8 cellular contexts compared by ENCODE assay signal in genomic region chr3:100492810-100493140, GRCh38. TPM values are rescaled to one million over a fixed set of nuclear protein-coding genes. Genes with fewer than 3 reads are reported as not detected.
A peak's percentile ranks its signal among the peaks of the same experiment; 100 is the strongest.
DNase-seq lines count a peak whose midpoint lies in the region; ATAC-seq, FAIRE-seq and TF ChIP-seq lines count a peak whose summit lies in the region.

No MANE protein-coding gene starts in this region.

- no peak overlapping the region for H3K27ac ChIP-seq in SU-DHL-6 (ENCODE audit: low read depth, low read length)
- H3K27ac ChIP-seq in gastroesophageal sphincter: peak overlapping the region; percentile 78 to 88 (median 83)
- peak overlapping the region; percentile 85 to 89 (median 88) for H3K27ac ChIP-seq in sigmoid colon

- TF ChIP-seq POLR2A in gastroesophageal sphincter (IDR thresholded peaks at IDR 0.05): no peak
- TF ChIP-seq POLR2A in sigmoid colon (IDR thresholded peaks at IDR 0.05): no peak

- H3K4me2 ChIP-seq in SU-DHL-6 (ENCODE audit: low read depth, low read length, poor library complexity, severe bottlenecking): peak overlapping the region; percentile 56

- no peaks in the 10 kb centered on the region for H3K9me2 ChIP-seq in SU-DHL-6 (replicated peaks; ENCODE audit: insufficient read depth, low read length)

- H3F3A ChIP-seq in SU-DHL-6 (ENCODE audit: insufficient read depth): no peaks in the 10 kb centered on the region

- H3K27me3 ChIP-seq in SU-DHL-6 (ENCODE audit: low read length): no peaks in the 10 kb centered on the region
- no peaks in the 10 kb centered on the region for H3K27me3 ChIP-seq in gastroesophageal sphincter
- H3K27me3 ChIP-seq in sigmoid colon: no peaks in the 10 kb centered on the region

- ATAC-seq in gastroesophageal sphincter: peak; percentile 13

- DNase-seq in GM19239 (ENCODE audit: insufficient read length, low spot score) (no peak), sigmoid colon (no peak), frontal cortex (ENCODE audit: low spot score in 2 of 2) (no peak), HTR-8/SVneo (ENCODE audit: insufficient read length, low spot score) (no peak), GM19240 (ENCODE audit: insufficient read length, low spot score) (no peak)
- no peak for DNase-seq in activated naive CD4-positive, alpha-beta T cell (lab: John Stamatoyannopoulos, UW)

- H3K4me3 ChIP-seq in SU-DHL-6 (ENCODE audit: insufficient read depth, low read length, poor library complexity, severe bottlenecking): peak overlapping the region; percentile 36
- H3K4me3 ChIP-seq in gastroesophageal sphincter: peak overlapping the region; percentile 56 to 61
- peak overlapping the region; percentile 51 to 64 (median 58) for H3K4me3 ChIP-seq in sigmoid colon

- peaks cover 0 to 18% (median 0%) of the 10 kb centered on the region in 3 donors for H3K4me1 ChIP-seq in gastroesophageal sphincter
- peaks cover 0 to 14% (median 7%) of the 10 kb centered on the region in 4 donors for H3K4me1 ChIP-seq in sigmoid colon

- no peaks in the 10 kb centered on the region for H3K36me3 ChIP-seq in SU-DHL-6 (ENCODE audit: low read length)
- no peaks in the 10 kb centered on the region for H3K36me3 ChIP-seq in gastroesophageal sphincter
- H3K36me3 ChIP-seq in sigmoid colon: no peaks in the 10 kb centered on the region

- no peaks in the 10 kb centered on the region for H4K20me1 ChIP-seq in SU-DHL-6 (ENCODE audit: low read depth, low read length)

- no peaks in the 10 kb centered on the region for H3K9me3 ChIP-seq in SU-DHL-6 (ENCODE audit: insufficient read depth, low read length)
- H3K9me3 ChIP-seq in gastroesophageal sphincter: no peaks in the 10 kb centered on the region
- H3K9me3 ChIP-seq in sigmoid colon: no peaks in the 10 kb centered on the region

- 1 to 2% methylated on average over 5 to 6 of the region's 6 CpGs for WGBS in gastroesophageal sphincter (ENCODE audit: low coverage in 1 of 2), 2 donors
- WGBS in sigmoid colon, 2 donors: 7 to 19% methylated on average over 6 of the region's 6 CpGs

- FAIRE-seq in GM19239 (lab: Jason Lieb, UNC): peak; percentile 67
- no peak for FAIRE-seq in frontal cortex (lab: Jason Lieb, UNC)
- FAIRE-seq in HTR-8/SVneo (lab: Jason Lieb, UNC): no peak

- TF ChIP-seq CTCF in SU-DHL-6 (IDR thresholded peaks at IDR 0.05; ENCODE audit: insufficient read depth, low read length, poor library complexity, severe bottlenecking) (no peak), gastroesophageal sphincter (IDR thresholded peaks at IDR 0.05) (no peak), sigmoid colon (IDR thresholded peaks at IDR 0.05) (no peak)

- no peak for TF ChIP-seq EP300 in gastroesophageal sphincter (IDR thresholded peaks at IDR 0.05)
- no peak for TF ChIP-seq EP300 in sigmoid colon (IDR thresholded peaks at IDR 0.05)

- peak overlapping the region; percentile 88 for H2AFZ ChIP-seq in SU-DHL-6 (ENCODE audit: low read depth, low read length, severe bottlenecking)

- H3K9ac ChIP-seq in SU-DHL-6 (ENCODE audit: low read length): peak overlapping the region; percentile 30; the same call in 1 of the 2 replicates

- no peaks in the 10 kb centered on the region for H3K79me2 ChIP-seq in SU-DHL-6 (ENCODE audit: insufficient read depth, low read length)

- intact Hi-C loops in sigmoid colon (cut with DNase I): loop anchor here (2.0 to 10.0 kb wide), 4 partner anchors 92 to 1192 kb away; partner anchors contain the start of genes CMSS1, LNP1, RPL24 and TFG

RNA-seq across cellular contexts. Expression of gene TMEM45A, which starts 0.4 kb away (rescaled TPM):
- total RNA-seq in gastroesophageal sphincter: 10 to 100 TPM in 3 of 4 donors, 1 to 10 TPM in 1; 8.9 to 18.4 (median 17.6) TPM
- total RNA-seq in sigmoid colon: 10 to 100 TPM; 12.2 to 23.9 (median 15.7) TPM
- polyA plus RNA-seq in sigmoid colon: 1 to 10 TPM; 1.4 to 9.0 (median 6.3) TPM
- 2.9 TPM for total RNA-seq in frontal cortex
